ENCODE assay signal across 26 cellular contexts in the genomic region with DNA sequence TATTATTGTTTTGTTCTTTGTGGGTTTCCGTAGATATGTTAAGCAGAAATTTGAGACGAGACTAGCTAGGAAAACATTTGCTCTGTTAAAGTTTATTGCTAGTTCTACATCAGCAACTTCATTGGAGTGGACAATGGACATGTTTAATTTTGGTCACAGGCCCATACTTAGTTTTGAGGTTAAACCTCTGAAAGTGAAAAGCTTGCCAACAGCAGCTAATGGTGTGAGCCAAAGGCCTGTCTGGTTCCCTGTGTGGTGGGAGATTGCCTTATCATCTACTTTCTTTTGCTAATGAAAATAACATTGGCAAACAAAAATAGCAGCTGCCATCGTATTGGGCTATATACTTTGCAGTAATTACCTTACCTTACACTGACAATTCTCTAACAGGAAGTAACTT.
"Had no signal": no experiment of that assay in that cellular context is flagged by ENCODE, and none has a peak within 500 bp of the region (broad histone marks: within the 10 kb centered on the region; RNA-seq: fewer than 3 reads in every experiment).

No MANE protein-coding gene starts in this region.

- DNase-seq: activated CD4-positive, alpha-beta T cell treated with anti-CD3 and anti-CD28 coated beads for 4 hours; activated CD8-positive, alpha-beta memory T cell treated with anti-CD3 and anti-CD28 coated beads, Interleukin-2, amount 50 U/mL, for 4 hours; activated CD8-positive, alpha-beta T cell treated with anti-CD3 and anti-CD28 coated beads for 36 hours; activated naive CD4-positive, alpha-beta T cell treated with anti-CD3 and anti-CD28 coated beads, Interleukin-2, amount 50 U/mL, for 16 hours; activated naive CD8-positive, alpha-beta T cell treated with anti-CD3 and anti-CD28 coated beads, Interleukin-2, amount 10 ng/mL, durations not matched to agents 7 days and 5 days; activated T-cell treated with anti-CD3 and anti-CD28 coated beads, Interleukin-2, amount 50 U/mL, for 72 hours; adrenal gland; aorta; brain microvascular endothelial cell; KG1; MG63; NCI-H1105; NCI-H1436; NCI-H1694 treated with DMSO at 0.1 percent for 48 hours; NCI-H2029 treated with DMSO at 0.1 percent for 48 hours; NCI-H510A treated with DMSO at 0.1 percent for 48 hours; NCI-H69; Right ventricle myocardium superior; RPMI8226 had no signal

- H3K4me1 ChIP-seq: adrenal gland, SJSA1 had no signal

- H3K4me3 ChIP-seq: adrenal gland, cardiac muscle cell, MG63, SJSA1 had no signal

- H3K36me3 Mint-ChIP-seq: activated naive CD8-positive, alpha-beta T cell treated with anti-CD3 and anti-CD28 coated beads, Interleukin-2, amount 10 ng/mL, durations not matched to agents 7 days and 5 days; IgD-negative memory B cell had no signal

- ATAC-seq: activated CD4-positive, CD25-positive, alpha-beta regulatory T cell treated with anti-CD3 and anti-CD28 coated beads, Interleukin-2, amount 50 U/mL, for 24 hours; activated CD8-positive, alpha-beta T cell treated with anti-CD3 and anti-CD28 coated beads for 36 hours; activated T-cell treated with anti-CD3 and anti-CD28 coated beads, Interleukin-2, amount 50 U/mL, for 72 hours; Panc1 had no signal

- H3K27me3 Mint-ChIP-seq: activated CD8-positive, alpha-beta T cell treated with anti-CD3 and anti-CD28 coated beads for 36 hours; activated naive CD8-positive, alpha-beta T cell treated with anti-CD3 and anti-CD28 coated beads, Interleukin-2, amount 10 ng/mL, durations not matched to agents 7 days and 5 days; IgD-negative memory B cell had no signal

- H3K4me1 Mint-ChIP-seq: activated naive CD8-positive, alpha-beta T cell treated with anti-CD3 and anti-CD28 coated beads, Interleukin-2, amount 10 ng/mL, durations not matched to agents 7 days and 5 days; IgD-negative memory B cell had no signal

- H3K27ac ChIP-seq: adrenal gland, brain microvascular endothelial cell, cardiac muscle cell, SJSA1 had no signal

- H3K36me3 ChIP-seq: adrenal gland, brain microvascular endothelial cell, cardiac muscle cell, MG63, SJSA1 had no signal

- H3K27me3 ChIP-seq: adrenal gland, brain microvascular endothelial cell, cardiac muscle cell, MG63 had no signal

- H3K27ac Mint-ChIP-seq: activated CD8-positive, alpha-beta T cell treated with anti-CD3 and anti-CD28 coated beads for 36 hours; activated naive CD8-positive, alpha-beta T cell treated with anti-CD3 and anti-CD28 coated beads, Interleukin-2, amount 10 ng/mL, durations not matched to agents 7 days and 5 days; activated T-cell treated with anti-CD3 and anti-CD28 coated beads, Interleukin-2, amount 50 U/mL, for 72 hours; activated T-helper 2 cell treated with anti-CD3 and anti-CD28 coated beads, Interferon-gamma antibody, Interleukin-2, Interleukin-4, amounts not matched to agents 10 μg/mL and 5 μg/mL and 100 μg/mL, durations not matched to agents 14 hours and 24 hours and 36 hours; IgD-negative memory B cell; T-helper 1 cell treated with Interleukin-12 subunit alpha and Interleukin-12 subunit beta and Interleukin-4 antibody, amounts not matched to agents 30 μg/mL and 1 μg/mL, for 36 hours had no signal

- H3K4me3 Mint-ChIP-seq: activated CD8-positive, alpha-beta T cell treated with anti-CD3 and anti-CD28 coated beads for 36 hours; activated naive CD8-positive, alpha-beta T cell treated with anti-CD3 and anti-CD28 coated beads, Interleukin-2, amount 10 ng/mL, durations not matched to agents 7 days and 5 days; activated T-cell treated with anti-CD3 and anti-CD28 coated beads, Interleukin-2, amount 50 U/mL, for 72 hours; IgD-negative memory B cell; T-helper 1 cell treated with Interleukin-12 subunit alpha and Interleukin-12 subunit beta and Interleukin-4 antibody, amounts not matched to agents 30 μg/mL and 1 μg/mL, for 36 hours had no signal
